ENCODE assay signal across 8 cellular contexts in the genomic region with DNA sequence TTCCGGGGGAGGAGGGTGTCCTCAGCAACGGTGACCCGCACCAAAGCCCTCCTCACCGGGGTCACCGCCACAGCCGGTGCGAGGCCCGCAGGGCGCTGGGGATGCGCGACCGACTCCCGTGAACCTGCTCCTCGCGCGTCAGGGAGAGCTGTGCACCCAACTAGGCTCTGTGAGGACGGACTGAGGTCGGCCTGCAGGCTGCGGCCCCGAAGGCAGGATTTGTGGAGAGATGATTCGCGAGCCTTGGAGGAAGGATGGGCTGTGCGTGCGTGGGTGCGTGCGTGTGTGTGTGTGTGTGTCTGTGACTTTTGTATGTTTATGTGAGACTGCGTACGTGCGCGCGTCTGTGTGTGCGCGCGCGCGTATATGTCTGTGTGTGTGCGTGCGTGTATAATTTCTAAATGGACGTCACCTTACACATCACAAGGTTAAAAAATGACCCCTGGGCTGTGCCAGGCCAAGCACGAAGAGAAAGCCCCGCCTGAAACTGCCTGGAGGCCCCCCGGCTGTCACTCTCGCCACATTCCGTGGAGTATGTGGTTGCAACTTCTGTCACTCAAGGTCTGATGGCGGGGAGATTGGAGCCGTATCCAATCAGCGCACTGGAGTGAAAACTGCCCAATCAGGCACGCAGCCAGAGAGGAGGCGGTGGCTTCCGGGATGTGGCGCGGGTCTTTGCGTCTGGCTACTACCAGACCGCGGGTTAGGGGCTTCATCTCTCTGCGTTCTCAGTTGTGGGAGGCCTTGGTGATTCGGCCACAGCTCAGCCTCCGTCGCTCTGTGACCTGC. TPM values are rescaled to one million over a fixed set of nuclear protein-coding genes. Genes with fewer than 3 reads are reported as not detected.
A peak's percentile ranks its signal among the peaks of the same experiment; 100 is the strongest.
DNase-seq lines count a peak whose midpoint lies in the region; ATAC-seq and TF ChIP-seq lines count a peak whose summit lies in the region.

ZNF141 (plus strand) TSS at position 672 of the 789 bp plus-strand sequence. CDS start 170 bp downstream, outside the sequence.

- peak within 1 kb of the TSS; percentile 81 for H3K4me3 ChIP-seq in fibroblast of the aortic adventitia (ENCODE audit: low read depth, low read length)

- peaks cover 81% of the 10 kb centered on the region for H3K9me3 Mint-ChIP-seq in nephron progenitor cell
- peaks cover 10% of the 10 kb centered on the region for H3K9me3 Mint-ChIP-seq in stimulated activated naive CD8-positive, alpha-beta T cell treated with anti-CD3 and anti-CD28 coated beads, Interleukin-15, Interleukin-2, amounts not matched to agents 100 ng/mL and 50 ng/mL, for 24 hours

- peaks cover 20% of the 10 kb centered on the region for H3K4me1 Mint-ChIP-seq in nephron progenitor cell
- H3K4me1 Mint-ChIP-seq in stimulated activated naive CD8-positive, alpha-beta T cell treated with anti-CD3 and anti-CD28 coated beads, Interleukin-15, Interleukin-2, amounts not matched to agents 100 ng/mL and 50 ng/mL, for 24 hours (ENCODE audit: low read depth) = peaks cover 34% of the 10 kb centered on the region

- TF ChIP-seq CTCF in fibroblast of the aortic adventitia (IDR thresholded peaks at IDR 0.05; ENCODE audit: insufficient read depth, low read length) = no peak
- no peak for TF ChIP-seq CTCF in nephron progenitor cell (IDR thresholded peaks at IDR 0.05)

- H3K27ac Mint-ChIP-seq in nephron progenitor cell = peak within 1 kb of the TSS; percentile 100
- peak within 1 kb of the TSS; percentile 98 for H3K27ac Mint-ChIP-seq in stimulated activated naive CD8-positive, alpha-beta T cell treated with anti-CD3 and anti-CD28 coated beads, Interleukin-15, Interleukin-2, amounts not matched to agents 100 ng/mL and 50 ng/mL, for 24 hours

- H3K27me3 Mint-ChIP-seq in nephron progenitor cell (ENCODE audit: low read depth, poor library complexity) = peaks cover 46% of the 10 kb centered on the region
- H3K27me3 Mint-ChIP-seq in stimulated activated naive CD8-positive, alpha-beta T cell treated with anti-CD3 and anti-CD28 coated beads, Interleukin-15, Interleukin-2, amounts not matched to agents 100 ng/mL and 50 ng/mL, for 24 hours = no peaks in the 10 kb centered on the region

- peak; percentile 75 for TF ChIP-seq POLR2A in Raji (IDR thresholded peaks at IDR 0.05; ENCODE audit: insufficient read depth, low read depth, low read length)

- peak within 1 kb of the TSS; percentile 100 for H3K4me3 Mint-ChIP-seq in nephron progenitor cell
- peak within 1 kb of the TSS; percentile 98 for H3K4me3 Mint-ChIP-seq in stimulated activated naive CD8-positive, alpha-beta T cell treated with anti-CD3 and anti-CD28 coated beads, Interleukin-15, Interleukin-2, amounts not matched to agents 100 ng/mL and 50 ng/mL, for 24 hours

- peak; percentile 96 for DNase-seq in DMS114 treated with DMSO at 0.1 percent for 48 hours (lab: John Stamatoyannopoulos, UW; ENCODE audit: unreplicated experiment)
- DNase-seq in KG1 (lab: John Stamatoyannopoulos, UW) = peak; percentile 95
- peak; percentile 64 for DNase-seq in activated gamma-delta T cell (lab: John Stamatoyannopoulos, UW)
- peak; percentile 98 for DNase-seq in fibroblast of the aortic adventitia (ENCODE audit: low read depth)
- peak; percentile 88 for DNase-seq in nephron progenitor cell

- peaks cover 49% of the 10 kb centered on the region for H3K36me3 Mint-ChIP-seq in nephron progenitor cell (ENCODE audit: low read depth)
- H3K36me3 Mint-ChIP-seq in stimulated activated naive CD8-positive, alpha-beta T cell treated with anti-CD3 and anti-CD28 coated beads, Interleukin-15, Interleukin-2, amounts not matched to agents 100 ng/mL and 50 ng/mL, for 24 hours (ENCODE audit: low read depth) = peaks cover 43% of the 10 kb centered on the region

- peak; percentile 96 for ATAC-seq in GM21515 (IDR thresholded peaks at IDR 0.05; ENCODE audit: unreplicated experiment)

RNA-seq across cellular contexts. Expression of gene ZNF141, which starts in this region (rescaled TPM):
- 16.3 and 21.2 TPM in 2 replicates for total RNA-seq in fibroblast of the aortic adventitia (ENCODE audit: low replicate concordance)

Comparison
In these comparisons a context has a peak if more than half of its experiments do, and no peak if none do; other contexts are left out.
1. Peak in every context shown above with its lines: DNase-seq, ATAC-seq and H3K4me3 ChIP-seq.